15 cellular contexts compared by ENCODE assay signal in the genomic region with DNA sequence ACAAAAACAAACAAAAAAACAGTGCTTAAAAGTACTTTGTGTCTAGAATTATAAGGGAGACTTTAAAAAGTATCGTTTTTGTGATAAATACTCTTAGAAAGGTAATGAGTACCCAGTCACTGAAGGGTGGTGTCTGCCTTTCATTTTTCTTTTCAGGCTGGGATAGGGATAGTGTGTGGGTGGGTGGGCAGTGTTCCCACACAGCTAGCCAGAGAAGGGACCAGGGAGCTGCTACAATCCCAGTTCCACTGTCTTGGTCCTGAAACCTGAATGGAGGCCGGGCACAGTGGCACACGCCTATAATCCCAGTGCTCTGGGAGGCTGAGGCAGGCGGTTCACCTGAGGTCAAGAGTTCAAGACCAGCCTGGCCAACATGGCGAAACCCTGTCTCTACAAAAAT. TPM values are rescaled to one million over a fixed set of nuclear protein-coding genes. Genes with fewer than 3 reads are reported as not detected.
DNase-seq lines count a peak whose midpoint lies in the region; ATAC-seq, FAIRE-seq and TF ChIP-seq lines count a peak whose summit lies in the region.
"Had no signal": no experiment of that assay in that cellular context is flagged by ENCODE, and none has a peak within 500 bp of the region (broad histone marks: within the 10 kb centered on the region; RNA-seq: fewer than 3 reads in every experiment).

No MANE protein-coding gene starts in this region.

- H3K4me3 ChIP-seq in HepG2 (replicated peaks in 1 of 3; ENCODE audit: insufficient read depth in 1 of 3, low read depth in 2 of 3, low read length in 3 of 3) (no peak overlapping the region), right lobe of liver (no peak overlapping the region), osteoblast (ENCODE audit: insufficient read depth, low read length) (no peak overlapping the region)

- H4K20me1 ChIP-seq in HepG2 (ENCODE audit: insufficient read depth, low read length) (no peaks in the 10 kb centered on the region), osteoblast (ENCODE audit: insufficient read depth, low read length) (peaks cover 3% of the 10 kb centered on the region)

- no peaks in the 10 kb centered on the region for H3K79me2 ChIP-seq in HepG2 (ENCODE audit: insufficient read depth, low read length)
- peaks cover 52% of the 10 kb centered on the region for H3K79me2 ChIP-seq in osteoblast (ENCODE audit: insufficient read depth, low read length)

- no peak for TF ChIP-seq CTCF in HepG2 (CRISPR knock-in tag; IDR thresholded peaks at IDR 0.05)
- no peak for TF ChIP-seq CTCF in right lobe of liver (IDR thresholded peaks at IDR 0.05)
- TF ChIP-seq CTCF in brain (conservative IDR thresholded peaks at IDR 0.05): no peak
- TF ChIP-seq CTCF in osteoblast (IDR thresholded peaks at IDR 0.05; ENCODE audit: extremely low read depth, low read depth, low read length): no peak

- H3K4me1 ChIP-seq in HepG2 (ENCODE audit: insufficient read depth, low read length) (peaks cover 43% of the 10 kb centered on the region), right lobe of liver (no peaks in the 10 kb centered on the region), osteoblast (ENCODE audit: insufficient read depth, low read length) (peaks cover 19% of the 10 kb centered on the region)

- peak overlapping the region; percentile 13 for H3K27ac ChIP-seq in HepG2 (ENCODE audit: extremely low read length, insufficient read depth, low read length)
- H3K27ac ChIP-seq in right lobe of liver: no peak overlapping the region
- no peak overlapping the region for H3K27ac ChIP-seq in osteoblast (ENCODE audit: low read depth, low read length)

- ATAC-seq in HepG2: no peak
- no peak for ATAC-seq in right lobe of liver
- no peak for ATAC-seq in natural killer cell treated with Interleukin-12 subunit alpha and Interleukin-12 subunit beta and Interleukin-15 and Interleukin-18, amount 100 ng/mL, for 72 hours
- ATAC-seq in HG03196 (IDR thresholded peaks at IDR 0.05; ENCODE audit: unreplicated experiment): no peak
- ATAC-seq in GM18517 (IDR thresholded peaks at IDR 0.05; ENCODE audit: unreplicated experiment): no peak
- ATAC-seq: left ventricle myocardium superior had no signal

- H3K27me3 Mint-ChIP-seq in brain: peaks cover 3% of the 10 kb centered on the region
- no peaks in the 10 kb centered on the region for H3K27me3 Mint-ChIP-seq in natural killer cell treated with Interleukin-12 subunit alpha and Interleukin-12 subunit beta and Interleukin-15 and Interleukin-18, amount 100 ng/mL, for 72 hours
- H3K27me3 Mint-ChIP-seq: activated naive CD8-positive, alpha-beta T cell treated with anti-CD3 and anti-CD28 coated beads, Interleukin-2, amount 10 ng/mL, durations not matched to agents 7 days and 5 days; naive B cell had no signal

- H3K4me3 Mint-ChIP-seq in brain: peak overlapping the region; percentile 28 to 93 (median 90)
- H3K4me3 Mint-ChIP-seq in natural killer cell treated with Interleukin-12 subunit alpha and Interleukin-12 subunit beta and Interleukin-15 and Interleukin-18, amount 100 ng/mL, for 72 hours: peak overlapping the region; percentile 88

- peak overlapping the region in 1 of 5 experiments; percentile 60 for H3K27ac Mint-ChIP-seq in brain
- H3K27ac Mint-ChIP-seq in natural killer cell treated with Interleukin-12 subunit alpha and Interleukin-12 subunit beta and Interleukin-15 and Interleukin-18, amount 100 ng/mL, for 72 hours: peak overlapping the region; percentile 79 to 93

- no peaks in the 10 kb centered on the region for H3K9me3 ChIP-seq in HepG2 (ENCODE audit: low read length)
- no peaks in the 10 kb centered on the region for H3K9me3 ChIP-seq in right lobe of liver
- H3K9me3 ChIP-seq in osteoblast (ENCODE audit: low read depth, low read length): no peaks in the 10 kb centered on the region

- H2AFZ ChIP-seq in HepG2 (ENCODE audit: low read length) (no peak overlapping the region), osteoblast (ENCODE audit: low read length) (no peak overlapping the region)

- intact Hi-C loops in HepG2 (cut with micrococcal nuclease; ENCODE audit: unreplicated experiment) (no loop called here), right lobe of liver (cut with DNase I) (no loop called here)

- no TSS peak for BruUV-seq in HepG2 (replicated peaks; lab: Mats Ljungman, UMichigan)

- no peak for DNase-seq in HepG2 (ENCODE audit: low spot score)
- DNase-seq in right lobe of liver: no peak
- DNase-seq in natural killer cell treated with Interleukin-12 subunit alpha and Interleukin-12 subunit beta and Interleukin-15 and Interleukin-18, amount 100 ng/mL, for 72 hours (ENCODE audit: low spot score): no peak
- DNase-seq in osteoblast (ENCODE audit: insufficient read length, low spot score, missing footprints): no peak
- no peak for DNase-seq in NCI-H2171 (lab: John Stamatoyannopoulos, UW)
- DNase-seq: activated naive CD8-positive, alpha-beta T cell treated with anti-CD3 and anti-CD28 coated beads, Interleukin-2, amount 10 ng/mL, durations not matched to agents 7 days and 5 days; left ventricle myocardium superior; naive B cell; NCI-H1436; NCI-H226; NK-92 treated with Interleukin-12 subunit alpha and Interleukin-12 subunit beta, amount 100 ng/mL, for 24 hours had no signal

- no peaks in the 10 kb centered on the region for H3K36me3 ChIP-seq in HepG2 (replicated peaks in 1 of 2; ENCODE audit: control insufficient read depth in 1 of 2, insufficient read depth in 2 of 2, low read length in 2 of 2)
- no peaks in the 10 kb centered on the region for H3K36me3 ChIP-seq in right lobe of liver
- H3K36me3 ChIP-seq in osteoblast (ENCODE audit: insufficient read depth, low read length): no peaks in the 10 kb centered on the region

- no peak for TF ChIP-seq EP300 in HepG2 (IDR thresholded peaks at IDR 0.05; ENCODE audit: low read depth in 2 of 2, low read length in 2 of 2)
- TF ChIP-seq EP300 in HepG2 (CRISPR knock-in tag; IDR thresholded peaks at IDR 0.05; ENCODE audit: borderline replicate concordance): no peak

- no peak for TF ChIP-seq RAD21 in HepG2 (CRISPR knock-in tag; IDR thresholded peaks at IDR 0.05)

- H3K27me3 ChIP-seq in HepG2 (ENCODE audit: control insufficient read depth in 1 of 2, insufficient read depth in 2 of 2, low read length in 2 of 2) (no peaks in the 10 kb centered on the region), right lobe of liver (no peaks in the 10 kb centered on the region), osteoblast (ENCODE audit: insufficient read depth, low read length) (no peaks in the 10 kb centered on the region)

- CTCF ChIA-PET in HepG2 (lab: Yijun Ruan, JAX; ENCODE audit: low intra/inter-chr PET ratio, low total read pairs): no interaction called here

- 94% methylated on average over 3 of the region's 5 CpGs for WGBS in HepG2 (ENCODE audit: low lambda C conversion rate)
- 91% methylated on average over 2 of the region's 5 CpGs for WGBS in right lobe of liver (ENCODE audit: insufficient coverage, low coverage, low lambda C conversion rate, missing lambda C conversion rate)

- FAIRE-seq in HepG2 (lab: Jason Lieb, UNC): no peak
- FAIRE-seq: endometrium had no signal

- TF ChIP-seq POLR2A in HepG2 (IDR thresholded peaks at IDR 0.05; ENCODE audit: insufficient read depth in 1 of 2, low read depth in 2 of 2, low read length in 2 of 2) (no peak), right lobe of liver (IDR thresholded peaks at IDR 0.05) (no peak)

- POLR2A ChIA-PET in HepG2 (lab: Yijun Ruan, JAX): no interaction called here

- peaks cover 32% of the 10 kb centered on the region for H3K4me1 Mint-ChIP-seq in brain
- peaks cover 38 to 45% of the 10 kb centered on the region in 2 donors for H3K4me1 Mint-ChIP-seq in natural killer cell treated with Interleukin-12 subunit alpha and Interleukin-12 subunit beta and Interleukin-15 and Interleukin-18, amount 100 ng/mL, for 72 hours (ENCODE audit: low read depth in 2 of 2)

- H3K4me2 ChIP-seq in HepG2 (ENCODE audit: low read depth, low read length) (no peak overlapping the region), osteoblast (ENCODE audit: insufficient read depth, low read length) (no peak overlapping the region)

- in situ Hi-C loops in HepG2 (cut with HindIII; ENCODE audit: extremely low pct_ligation_motif_present, low pct_unique_long_range_greater_than_20kb): no loop called here

- H3K36me3 Mint-ChIP-seq in brain: peaks cover 13% of the 10 kb centered on the region
- peaks cover 5% of the 10 kb centered on the region for H3K36me3 Mint-ChIP-seq in natural killer cell treated with Interleukin-12 subunit alpha and Interleukin-12 subunit beta and Interleukin-15 and Interleukin-18, amount 100 ng/mL, for 72 hours
- H3K36me3 Mint-ChIP-seq: naive B cell had no signal

- no peak overlapping the region for H3K9ac ChIP-seq in HepG2 (ENCODE audit: insufficient read depth, low read depth, low read length)

- H3K9me3 Mint-ChIP-seq in brain: no peaks in the 10 kb centered on the region
- no peaks in the 10 kb centered on the region for H3K9me3 Mint-ChIP-seq in natural killer cell treated with Interleukin-12 subunit alpha and Interleukin-12 subunit beta and Interleukin-15 and Interleukin-18, amount 100 ng/mL, for 72 hours
- H3K9me3 Mint-ChIP-seq: activated naive CD8-positive, alpha-beta T cell treated with anti-CD3 and anti-CD28 coated beads, Interleukin-2, amount 10 ng/mL, durations not matched to agents 7 days and 5 days; naive B cell had no signal

RNA-seq across cellular contexts. Expression of a gene that starts 2.1 kb away (rescaled TPM):
- total RNA-seq in HepG2 (2016; rRNA removed; fragmentation: Illumina TruSeq; extraction: Trizol) (11.0 and 12.9 TPM in 2 replicates), right lobe of liver (1 to 10 TPM; 3.2 to 6.7 (median 5.1) TPM), osteoblast (31.5 and 32.2 TPM in 2 replicates)
- total RNA-seq in HepG2 (2016; cell fraction: cytosol; rRNA removed; fragmentation: Illumina TruSeq; extraction: Trizol; ENCODE audit: low read depth): 3.3 and 3.7 TPM in 2 replicates
- 9.1 and 13.1 TPM in 2 replicates for total RNA-seq in HepG2 (2016; cell fraction: insoluble cytoplasmic fraction; rRNA removed; fragmentation: Illumina TruSeq; extraction: Trizol)
- total RNA-seq in HepG2 (2016; cell fraction: membrane; rRNA removed; fragmentation: Illumina TruSeq; extraction: Trizol): 2.8 and 4.4 TPM in 2 replicates
- total RNA-seq in HepG2 (2016; cell fraction: nucleus; rRNA removed; fragmentation: Illumina TruSeq; extraction: Trizol): 17.6 and 20.5 TPM in 2 replicates
- polyA plus RNA-seq in HepG2 (2011; rRNA removed) (7.1 and 7.9 TPM in 2 replicates), brain (ENCODE audit: insufficient read depth, low read depth, low replicate concordance) (3.1 TPM)
- polyA plus RNA-seq in HepG2 (2011; cell fraction: cytosol; rRNA removed): 1.4 and 1.9 TPM in 2 replicates
- 12.3 and 18.5 TPM in 2 replicates for polyA plus RNA-seq in HepG2 (2011; cell fraction: nucleus; rRNA removed)
- polyA plus RNA-seq in HepG2 (2012): 4.1 and 5.6 TPM in 2 replicates
- polyA plus RNA-seq in HepG2 (2016; cell fraction: cytosol; fragmentation: Illumina TruSeq; extraction: Trizol; ENCODE audit: low read depth): 1.2 and 2.0 TPM in 2 replicates
- polyA plus RNA-seq in HepG2 (2016; cell fraction: insoluble cytoplasmic fraction; fragmentation: Illumina TruSeq; extraction: Trizol; ENCODE audit: low read depth): 4.5 and 5.9 TPM in 2 replicates
- polyA plus RNA-seq in HepG2 (2016; cell fraction: membrane; fragmentation: Illumina TruSeq; extraction: Trizol; ENCODE audit: low read depth): 0.74 and 2.3 TPM in 2 replicates
- 24.4 and 24.6 TPM in 2 replicates for polyA plus RNA-seq in HepG2 (2016; cell fraction: nucleus; fragmentation: Illumina TruSeq; extraction: Trizol; ENCODE audit: insufficient read depth, low read depth)
- 2.5 and 6.1 TPM in 2 replicates for polyA minus RNA-seq in HepG2 (2011; rRNA and poly(A)+ RNA removed; ENCODE audit: low replicate concordance)
- 1.6 and 4.3 TPM in 2 replicates for polyA minus RNA-seq in HepG2 (2011; cell fraction: cytosol; rRNA and poly(A)+ RNA removed)
- 19.1 and 23.4 TPM in 2 replicates for polyA minus RNA-seq in HepG2 (2011; cell fraction: nucleus; rRNA and poly(A)+ RNA removed)
- total RNA-seq in natural killer cell treated with Interleukin-12 subunit alpha and Interleukin-12 subunit beta and Interleukin-15 and Interleukin-18, amount 100 ng/mL, for 72 hours: 10 to 100 TPM; 57.4 to 59.5 TPM
